Comparison of ENCODE assay signal across 8 cellular contexts in the genomic region with DNA sequence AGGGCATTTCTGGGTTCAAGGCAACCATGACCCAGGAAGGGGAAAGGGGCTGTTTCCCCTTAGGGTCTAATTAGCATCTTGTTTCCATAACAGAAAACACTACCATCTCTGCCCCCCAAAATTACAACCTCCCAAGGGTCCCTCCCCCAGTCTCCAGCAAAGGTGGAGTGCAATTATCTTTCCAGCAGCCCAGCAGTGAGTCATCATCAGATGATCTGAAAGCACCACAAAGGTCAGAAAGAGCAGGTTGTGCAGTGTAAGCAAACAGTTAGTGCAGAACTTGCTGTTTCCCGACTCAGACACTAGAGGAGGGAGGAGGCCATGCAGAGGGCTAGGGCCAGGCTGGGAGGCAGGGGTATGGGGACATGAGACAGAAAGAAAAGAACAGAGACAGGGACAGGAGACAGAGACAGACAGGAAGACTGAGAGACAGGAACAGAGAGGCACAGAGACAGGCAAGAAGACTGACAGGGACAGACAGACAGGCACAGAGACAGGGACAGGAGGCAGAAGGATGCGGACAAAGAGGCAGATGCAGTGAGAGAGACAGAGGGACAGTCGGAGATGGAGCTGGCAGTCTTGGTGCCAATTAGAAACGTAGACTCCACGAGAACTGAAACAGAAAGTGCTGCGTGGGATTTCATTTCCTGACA.
A peak's percentile ranks its signal among the peaks of the same experiment; 100 is the strongest.
DNase-seq lines count a peak whose midpoint lies in the region; ATAC-seq and TF ChIP-seq lines count a peak whose summit lies in the region.

No MANE protein-coding gene starts in this region.

- H3K36me3 Mint-ChIP-seq in activated B cell treated with CpG ODN at 0.5 μM for 24 hours (ENCODE audit: low read depth) (peaks cover 9% of the 10 kb centered on the region), mesothelial cell of epicardium (peaks cover 6% of the 10 kb centered on the region)

- H3K27ac Mint-ChIP-seq in activated B cell treated with CpG ODN at 0.5 μM for 24 hours (peak overlapping the region; percentile 57), mesothelial cell of epicardium (peak overlapping the region; percentile 45)

- intact Hi-C loops in activated B cell treated with CpG ODN at 0.5 μM for 24 hours (cut with micrococcal nuclease) (loop anchor here (1.0 kb wide), 2 partner anchors 81 to 89 kb away; no protein-coding TSS in a partner anchor), dorsolateral prefrontal cortex (cut with DNase I) (loop anchor here in 1 of 2 donors (5.0 kb wide), 1 partner anchor 87 kb away; no protein-coding TSS in a partner anchor)

- H3K9me3 Mint-ChIP-seq in activated B cell treated with CpG ODN at 0.5 μM for 24 hours (no peaks in the 10 kb centered on the region), mesothelial cell of epicardium (no peaks in the 10 kb centered on the region)

- TF ChIP-seq CTCF in activated B cell treated with CpG ODN at 0.5 μM for 24 hours (IDR thresholded peaks at IDR 0.05) (no peak), dorsolateral prefrontal cortex (IDR thresholded peaks at IDR 0.05 in 54 of 56, conservative IDR thresholded peaks at IDR 0.05 in 2 of 56; ENCODE audit: low read depth in 1 of 56, partially characterized antibody in 56 of 56) (peak in 51 of 56 donors; percentile 13 to 66 (median 48)), mesothelial cell of epicardium (IDR thresholded peaks at IDR 0.05; ENCODE audit: unreplicated experiment) (no peak)

- CTCF ChIA-PET in activated B cell treated with CpG ODN at 0.5 μM for 24 hours (lab: Charles Lee), result interaction anchor here (0.9 to 2.1 kb wide), 3 partner anchors 15 to 89 kb away, joined by 3 to 7 read pairs (median 4); no protein-coding TSS in a partner anchor

- H3K4me3 ChIP-seq in dorsolateral prefrontal cortex, result peak overlapping the region in 48 of 59 donors; percentile 4 to 57 (median 30)

- DNase-seq in activated T-cell treated with anti-CD3 and anti-CD28 coated beads for 1 hour (ENCODE audit: low read depth), result peak; percentile 18
- DNase-seq in activated T-cell treated with anti-CD3 and anti-CD28 coated beads, Interleukin-2, amount 50 U/mL, for 1 hour, result no peak
- DNase-seq in MV-4-11 (lab: John Stamatoyannopoulos, UW), result peak; percentile 66
- DNase-seq in activated B cell treated with CpG ODN at 0.5 μM for 24 hours, result no peak
- peak in 8 of 10 donors; percentile 10 to 64 (median 56) for DNase-seq in dorsolateral prefrontal cortex
- DNase-seq in mesothelial cell of epicardium (ENCODE audit: low spot score in 2 of 2, unreplicated experiment in 2 of 2), result no peak
- peak; percentile 18 to 51 for DNase-seq in stimulated activated CD8-positive, alpha-beta memory T cell treated with anti-CD3 and anti-CD28 coated beads, Interleukin-7, amount 100 ng/mL, for 48 hours (ENCODE audit: extremely low read depth in 1 of 2, low read depth in 1 of 2)

- peak overlapping the region in 58 of 59 donors; percentile 4 to 90 (median 80) for H3K27ac ChIP-seq in dorsolateral prefrontal cortex

- ATAC-seq in HG02623 (IDR thresholded peaks at IDR 0.05; ENCODE audit: unreplicated experiment) (peak; percentile 91), activated B cell treated with CpG ODN at 0.5 μM for 24 hours (ENCODE audit: low read depth) (peak; percentile 94)

- H3K27me3 Mint-ChIP-seq in activated B cell treated with CpG ODN at 0.5 μM for 24 hours, result no peaks in the 10 kb centered on the region
- no peaks in the 10 kb centered on the region for H3K27me3 Mint-ChIP-seq in mesothelial cell of epicardium (ENCODE audit: low read depth)

- H3K4me3 Mint-ChIP-seq in activated B cell treated with CpG ODN at 0.5 μM for 24 hours (peak overlapping the region; percentile 16), mesothelial cell of epicardium (no peak overlapping the region)

- POLR2A ChIA-PET in activated B cell treated with CpG ODN at 0.5 μM for 24 hours (lab: Charles Lee), result interaction anchor here (0.9 to 1.2 kb wide), 3 partner anchors 8 to 89 kb away, joined by 3 to 4 read pairs (median 3); no protein-coding TSS in a partner anchor

- H3K27me3 ChIP-seq in dorsolateral prefrontal cortex, result no peaks in the 10 kb centered on the region

- H3K4me1 Mint-ChIP-seq in activated B cell treated with CpG ODN at 0.5 μM for 24 hours (peaks cover 33% of the 10 kb centered on the region), mesothelial cell of epicardium (peaks cover 13% of the 10 kb centered on the region)

Comparison
In these comparisons a context has a peak if more than half of its experiments do, and no peak if none do; other contexts are left out.
1. DNase-seq: peak in activated T-cell treated with anti-CD3 and anti-CD28 coated beads for 1 hour (single experiment), MV-4-11 (single experiment), dorsolateral prefrontal cortex (8 of 10) and stimulated activated CD8-positive, alpha-beta memory T cell treated with anti-CD3 and anti-CD28 coated beads, Interleukin-7, amount 100 ng/mL, for 48 hours (2 of 2); none in activated T-cell treated with anti-CD3 and anti-CD28 coated beads, Interleukin-2, amount 50 U/mL, for 1 hour (single experiment), activated B cell treated with CpG ODN at 0.5 μM for 24 hours (single experiment) and mesothelial cell of epicardium (0 of 2).
2. CTCF ChIP-seq: peak in dorsolateral prefrontal cortex (51 of 56); none in activated B cell treated with CpG ODN at 0.5 μM for 24 hours (single experiment) and mesothelial cell of epicardium (single experiment).